23 cellular contexts compared by ENCODE assay signal in genomic region chr4:69843932-69844331, GRCh38. TPM values are rescaled to one million over a fixed set of nuclear protein-coding genes. Genes with fewer than 3 reads are reported as not detected.
A peak's percentile ranks its signal among the peaks of the same experiment; 100 is the strongest.
DNase-seq lines count a peak whose midpoint lies in the region; ATAC-seq and TF ChIP-seq lines count a peak whose summit lies in the region.
"Had no signal": no experiment of that assay in that cellular context is flagged by ENCODE, and none has a peak within 500 bp of the region (broad histone marks: within the 10 kb centered on the region; RNA-seq: fewer than 3 reads in every experiment).

No MANE protein-coding gene starts in this region.

- no peaks in the 10 kb centered on the region for H3K27me3 ChIP-seq in uterus
- H3K27me3 ChIP-seq in osteoblast (ENCODE audit: insufficient read depth, low read length): no peaks in the 10 kb centered on the region
- H3K27me3 ChIP-seq in vagina: no peaks in the 10 kb centered on the region
- H3K27me3 ChIP-seq: BLaER1 treated with 17β-estradiol and CSF1 and Interleukin-3, amounts not matched to agents 10 nM and 100 nM; gastrocnemius medialis; transverse colon had no signal

- no peak overlapping the region for H3K4me3 ChIP-seq in uterus
- no peak overlapping the region for H3K4me3 ChIP-seq in osteoblast (ENCODE audit: insufficient read depth, low read length)
- H3K4me3 ChIP-seq in vagina: no peak overlapping the region
- H3K4me3 ChIP-seq: A549; BLaER1 treated with 17β-estradiol and CSF1 and Interleukin-3, amounts not matched to agents 10 nM and 100 nM; gastrocnemius medialis; GM23338; transverse colon had no signal

- no peak overlapping the region for H3K4me2 ChIP-seq in osteoblast (ENCODE audit: insufficient read depth, low read length)
- H3K4me2 ChIP-seq: A549; BLaER1 treated with 17β-estradiol and CSF1 and Interleukin-3, amounts not matched to agents 10 nM and 100 nM; GM23338 had no signal

- no peaks in the 10 kb centered on the region for H4K20me1 ChIP-seq in osteoblast (ENCODE audit: insufficient read depth, low read length)
- H4K20me1 ChIP-seq: BLaER1 treated with 17β-estradiol and CSF1 and Interleukin-3, amounts not matched to agents 10 nM and 100 nM had no signal

- H3K79me2 ChIP-seq in osteoblast (ENCODE audit: insufficient read depth, low read length): no peaks in the 10 kb centered on the region

- H3K4me1 ChIP-seq in uterus (no peaks in the 10 kb centered on the region), osteoblast (ENCODE audit: insufficient read depth, low read length) (no peaks in the 10 kb centered on the region), vagina (no peaks in the 10 kb centered on the region)
- H3K4me1 ChIP-seq: A549; BLaER1 treated with 17β-estradiol and CSF1 and Interleukin-3, amounts not matched to agents 10 nM and 100 nM; gastrocnemius medialis; transverse colon had no signal

- ATAC-seq in GM18498 (IDR thresholded peaks at IDR 0.05; ENCODE audit: unreplicated experiment): peak; percentile 94
- peak; percentile 70 for ATAC-seq in GM19023 (IDR thresholded peaks at IDR 0.05; ENCODE audit: unreplicated experiment)
- ATAC-seq in GM21576 (IDR thresholded peaks at IDR 0.05; ENCODE audit: unreplicated experiment): peak; percentile 65
- peak; percentile 72 for ATAC-seq in HG03196 (IDR thresholded peaks at IDR 0.05; ENCODE audit: unreplicated experiment)
- ATAC-seq: A549; activated T-helper 17 cell treated with anti-CD3 and anti-CD28 coated beads, Interleukin-2, amount 50 U/mL, for 72 hours; gastrocnemius medialis; GM23338; Panc1 had no signal

- TF ChIP-seq CTCF in uterus (IDR thresholded peaks at IDR 0.05) (no peak), osteoblast (IDR thresholded peaks at IDR 0.05; ENCODE audit: extremely low read depth, low read depth, low read length) (no peak), vagina (IDR thresholded peaks at IDR 0.05) (no peak)

- H3K9me3 ChIP-seq in uterus: no peaks in the 10 kb centered on the region
- no peaks in the 10 kb centered on the region for H3K9me3 ChIP-seq in osteoblast (ENCODE audit: low read depth, low read length)
- no peaks in the 10 kb centered on the region for H3K9me3 ChIP-seq in vagina
- H3K9me3 ChIP-seq: A549; BLaER1 treated with 17β-estradiol and CSF1 and Interleukin-3, amounts not matched to agents 10 nM and 100 nM; gastrocnemius medialis; transverse colon had no signal

- intact Hi-C loops in uterus (cut with DNase I; ENCODE audit: low total_unique reads) (no loop called here), vagina (cut with DNase I) (no loop called here)

- TF ChIP-seq POLR2A in uterus (IDR thresholded peaks at IDR 0.05): no peak
- TF ChIP-seq POLR2A in vagina (IDR thresholded peaks at IDR 0.05): no peak

- H3K36me3 ChIP-seq in uterus (no peaks in the 10 kb centered on the region), osteoblast (ENCODE audit: insufficient read depth, low read length) (no peaks in the 10 kb centered on the region), vagina (no peaks in the 10 kb centered on the region)
- H3K36me3 ChIP-seq: BLaER1 treated with 17β-estradiol and CSF1 and Interleukin-3, amounts not matched to agents 10 nM and 100 nM; gastrocnemius medialis; transverse colon had no signal

- H2AFZ ChIP-seq in osteoblast (ENCODE audit: low read length): no peak overlapping the region
- H2AFZ ChIP-seq: GM23338 had no signal

- DNase-seq in uterus: no peak
- no peak for DNase-seq in osteoblast (ENCODE audit: insufficient read length, low spot score, missing footprints)
- no peak for DNase-seq in vagina (ENCODE audit: extremely low spot score in 2 of 2)
- no peak for DNase-seq in NCI-H2107 (lab: John Stamatoyannopoulos, UW)
- DNase-seq: dermis blood vessel endothelial cell; gastrocnemius medialis; NCI-H1436; stimulated activated CD4-positive, alpha-beta T cell treated with anti-CD3 and anti-CD28 coated beads, Interleukin-12 subunit alpha, Interleukin-12 subunit beta, amount 100 ng/mL, for 4 hours; T-helper 9 cell; transverse colon had no signal

- no peak overlapping the region for H3K27ac ChIP-seq in uterus
- no peak overlapping the region for H3K27ac ChIP-seq in osteoblast (ENCODE audit: low read depth, low read length)
- H3K27ac ChIP-seq in vagina: no peak overlapping the region
- H3K27ac ChIP-seq: A549; BLaER1 treated with 17β-estradiol and CSF1 and Interleukin-3, amounts not matched to agents 10 nM and 100 nM; epithelial cell of prostate; gastrocnemius medialis; transverse colon had no signal

RNA-seq across cellular contexts. Expression of gene SULT1E1, which starts 16.0 kb away (rescaled TPM):
- total RNA-seq in uterus: 100 to 1,000 TPM in 1 of 4 donors, not detected in 3; 539 TPM
- total RNA-seq in osteoblast: not detected in 2 replicates
- total RNA-seq in vagina: 114 TPM
- total RNA-seq: activated T-helper 17 cell treated with anti-CD3 and anti-CD28 coated beads, Interleukin-2, amount 50 U/mL, for 72 hours; gastrocnemius medialis; GM23338; M059J; neural crest cell; SK-MEL-5 had no signal
